ENCODE assay signal across 17 cellular contexts in genomic region chr13:73070451-73070850, GRCh38. TPM values are rescaled to one million over a fixed set of nuclear protein-coding genes. Genes with fewer than 3 reads are reported as not detected.
A peak's percentile ranks its signal among the peaks of the same experiment; 100 is the strongest.
DNase-seq lines count a peak whose midpoint lies in the region; ATAC-seq and TF ChIP-seq lines count a peak whose summit lies in the region.
"Had no signal": no experiment of that assay in that cellular context is flagged by ENCODE, and none has a peak within 500 bp of the region (broad histone marks: within the 10 kb centered on the region; RNA-seq: fewer than 3 reads in every experiment).

No MANE protein-coding gene starts in this region.

- H3K9me3 ChIP-seq in RWPE2 (ENCODE audit: severe bottlenecking) (no peaks in the 10 kb centered on the region), esophagus squamous epithelium (no peaks in the 10 kb centered on the region), mucosa of stomach (ENCODE audit: control insufficient read depth, low read length) (no peaks in the 10 kb centered on the region), transverse colon (no peaks in the 10 kb centered on the region), psoas muscle (no peaks in the 10 kb centered on the region)

- TF ChIP-seq POLR2A in esophagus squamous epithelium (IDR thresholded peaks at IDR 0.05) (no peak), transverse colon (IDR thresholded peaks at IDR 0.05) (peak; percentile 20)

- peaks cover 75% of the 10 kb centered on the region for H3K4me1 ChIP-seq in RWPE2 (ENCODE audit: insufficient read depth, poor library complexity, severe bottlenecking)
- peaks cover 0 to 94% (median 0%) of the 10 kb centered on the region in 3 donors for H3K4me1 ChIP-seq in esophagus squamous epithelium
- H3K4me1 ChIP-seq in mucosa of stomach (ENCODE audit: control insufficient read depth, insufficient read depth, low read length), result peaks cover 32% of the 10 kb centered on the region
- H3K4me1 ChIP-seq in transverse colon, result peaks cover 5 to 64% (median 29%) of the 10 kb centered on the region in 4 donors
- H3K4me1 ChIP-seq in psoas muscle, result no peaks in the 10 kb centered on the region

- peaks cover 100% of the 10 kb centered on the region for H3K36me3 ChIP-seq in RWPE2 (ENCODE audit: low read depth)
- H3K36me3 ChIP-seq in esophagus squamous epithelium, result peaks cover 0 to 70% (median 5%) of the 10 kb centered on the region in 3 donors
- H3K36me3 ChIP-seq in mucosa of stomach (ENCODE audit: control insufficient read depth, insufficient read depth, low read length), result peaks cover 5% of the 10 kb centered on the region
- H3K36me3 ChIP-seq in transverse colon, result no peaks in the 10 kb centered on the region
- H3K36me3 ChIP-seq in psoas muscle (ENCODE audit: insufficient read depth in 1 of 2, low read depth in 1 of 2), result peaks cover 0 to 19% of the 10 kb centered on the region in 2 donors

- 73 to 74% methylated on average over 4 of the region's 4 CpGs for WGBS in esophagus squamous epithelium, 2 donors
- WGBS in transverse colon (ENCODE audit: low coverage in 1 of 2), 2 donors, result 46 to 48% methylated on average over 4 of the region's 4 CpGs
- WGBS in psoas muscle, 3 donors, result 90 to 95% (median 91%) methylated on average over 4 of the region's 4 CpGs

- H3K4me3 ChIP-seq in RWPE2 (ENCODE audit: severe bottlenecking) (no peak overlapping the region), esophagus squamous epithelium (peak overlapping the region in 2 of 4 donors; percentile 12 to 28), mucosa of stomach (ENCODE audit: low read length) (peak overlapping the region; percentile 15), transverse colon (peak overlapping the region in 1 of 4 donors; percentile 20), psoas muscle (no peak overlapping the region), foreskin fibroblast (ENCODE audit: low read depth in 1 of 2, low read length in 2 of 2) (no peak overlapping the region)

- DNase-seq in RWPE2 (ENCODE audit: low spot score) (no peak), esophagus squamous epithelium (lab: John Stamatoyannopoulos, UW) (no peak), transverse colon (no peak), psoas muscle (no peak), kidney tubule cell (ENCODE audit: low spot score) (no peak), T-helper 9 cell (no peak), foreskin fibroblast (no peak)
- DNase-seq: COR-L47; EL; HFFc6; Kasumi-1; NCI-H1417; NCI-H1930; NCI-H446; NK-92 treated with Interleukin-12 subunit alpha and Interleukin-12 subunit beta, amount 100 ng/mL, for 24 hours; RPMI8226 had no signal

- peak overlapping the region; percentile 92 for H3K27ac ChIP-seq in RWPE2 (ENCODE audit: poor library complexity, severe bottlenecking)
- H3K27ac ChIP-seq in esophagus squamous epithelium, result peak overlapping the region in 3 of 4 donors; percentile 38 to 97 (median 58)
- H3K27ac ChIP-seq in transverse colon, result peak overlapping the region; percentile 50 to 91 (median 71)
- no peak overlapping the region for H3K27ac ChIP-seq in psoas muscle

- H3K27me3 ChIP-seq in RWPE2 (ENCODE audit: insufficient read depth, poor library complexity, severe bottlenecking) (no peaks in the 10 kb centered on the region), esophagus squamous epithelium (no peaks in the 10 kb centered on the region), mucosa of stomach (ENCODE audit: control insufficient read depth, insufficient read depth, low read length) (no peaks in the 10 kb centered on the region), transverse colon (no peaks in the 10 kb centered on the region), psoas muscle (ENCODE audit: insufficient read depth in 3 of 3, low read length in 2 of 3) (no peaks in the 10 kb centered on the region)

- in situ Hi-C loops in transverse colon (cut with MboI; ENCODE audit: low pct_ligation_motif_present in 1 of 4, low pct_unique_long_range_greater_than_20kb in 1 of 4, low sequenced_read_pairs in 3 of 4), result loop anchor here in 2 of 4 donors (25.0 kb wide), 2 partner anchors 392 to 642 kb away; no protein-coding TSS in a partner anchor

- ATAC-seq in RWPE2 (ENCODE audit: low read depth) (peak; percentile 24; the same call in 1 of the 3 replicates), psoas muscle (no peak)

- TF ChIP-seq CTCF in RWPE2 (IDR thresholded peaks at IDR 0.05; ENCODE audit: poor library complexity, severe bottlenecking) (no peak), esophagus squamous epithelium (IDR thresholded peaks at IDR 0.05) (no peak), transverse colon (IDR thresholded peaks at IDR 0.05) (no peak), psoas muscle (IDR thresholded peaks at IDR 0.05) (no peak), foreskin fibroblast (IDR thresholded peaks at IDR 0.05; ENCODE audit: low read depth, low read length) (no peak)

- no peak for TF ChIP-seq EP300 in transverse colon (IDR thresholded peaks at IDR 0.05; ENCODE audit: low read depth)

- H3K9ac ChIP-seq in mucosa of stomach (ENCODE audit: low read length), result peak overlapping the region; percentile 46

- intact Hi-C loops in esophagus squamous epithelium (cut with DNase I), result no loop called here
- intact Hi-C loops in transverse colon (cut with DNase I; ENCODE audit: low total_unique reads), result no loop called here
- intact Hi-C loops in psoas muscle (cut with DNase I), result no loop called here

RNA-seq across cellular contexts. Expression of gene KLF5, which starts 11.6 kb away (rescaled TPM):
- total RNA-seq in esophagus squamous epithelium (100 to 1,000 TPM; 181 to 271 (median 230) TPM), transverse colon (100 to 1,000 TPM; 192 to 334 (median 270) TPM), psoas muscle (10 to 100 TPM in 2 of 4 donors, 1 to 10 TPM in 2; 8.0 to 48.2 (median 9.8) TPM)
- polyA plus RNA-seq in psoas muscle, result 10 to 100 TPM in 2 of 3 donors, 1 to 10 TPM in 1; 8.3 to 13.5 (median 12.8) TPM
